18 cellular contexts compared by ENCODE assay signal in the genomic region with DNA sequence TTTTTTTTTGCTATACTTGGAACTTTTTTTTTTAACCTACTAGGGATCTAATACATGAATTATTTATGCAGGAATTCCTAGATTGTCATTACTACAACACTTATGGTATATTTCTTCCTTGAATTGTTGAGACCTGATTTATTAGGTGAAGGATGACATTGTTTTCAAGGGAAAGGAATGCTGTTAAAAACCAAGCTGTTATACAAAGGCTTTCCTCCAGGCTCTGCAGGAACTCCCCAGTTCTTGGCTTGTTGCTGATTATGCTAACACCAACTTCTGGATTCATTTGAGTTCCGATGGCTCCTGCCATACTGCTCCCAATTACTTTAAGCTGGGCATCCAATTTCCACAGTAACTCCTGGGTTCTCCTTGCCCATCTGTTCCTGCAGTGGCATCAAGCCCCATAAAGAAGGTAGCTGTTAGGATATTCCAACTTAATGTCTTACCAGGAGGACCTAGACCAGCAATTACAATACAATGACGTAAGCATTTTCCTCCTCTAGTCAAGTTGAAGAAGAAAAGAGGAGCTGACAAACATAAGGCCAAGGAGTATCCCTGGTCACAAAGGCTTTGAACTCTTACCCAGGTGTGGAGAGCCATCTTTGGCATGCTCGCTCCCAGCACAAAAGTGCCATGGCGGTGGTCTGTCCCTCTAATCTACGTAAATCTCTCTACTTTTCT.
DNase-seq lines count a peak whose midpoint lies in the region; ATAC-seq, FAIRE-seq and TF ChIP-seq lines count a peak whose summit lies in the region.
"Had no signal": no experiment of that assay in that cellular context is flagged by ENCODE, and none has a peak within 500 bp of the region (broad histone marks: within the 10 kb centered on the region; RNA-seq: fewer than 3 reads in every experiment).

No MANE protein-coding gene starts in this region.

- H3K9me3 ChIP-seq in HepG2 (ENCODE audit: low read length) (no peaks in the 10 kb centered on the region), right lobe of liver (no peaks in the 10 kb centered on the region), endothelial cell of umbilical vein (replicated peaks; ENCODE audit: control insufficient read depth, insufficient read depth, low read length) (no peaks in the 10 kb centered on the region)
- H3K9me3 ChIP-seq: Caco-2, HAP-1 had no signal

- H3K27ac ChIP-seq in HepG2 (ENCODE audit: extremely low read length, insufficient read depth, low read length), result no peak overlapping the region
- no peak overlapping the region for H3K27ac ChIP-seq in right lobe of liver
- no peak overlapping the region for H3K27ac ChIP-seq in endothelial cell of umbilical vein (ENCODE audit: insufficient read depth, low read depth, low read length)
- H3K27ac ChIP-seq: C4-2B, HL-60 had no signal

- ATAC-seq in HepG2 (no peak), right lobe of liver (no peak), HG02938 (IDR thresholded peaks at IDR 0.05; ENCODE audit: unreplicated experiment) (no peak), HG03025 (IDR thresholded peaks at IDR 0.05; ENCODE audit: low FRiP score, unreplicated experiment) (no peak), GM21526 (IDR thresholded peaks at IDR 0.05; ENCODE audit: low FRiP score, unreplicated experiment) (no peak)
- ATAC-seq: GM12878 had no signal

- no TSS peak for BruUV-seq in HepG2 (replicated peaks; lab: Mats Ljungman, UMichigan)
- no TSS peak for BruUV-seq in endothelial cell of umbilical vein (replicated peaks; lab: Mats Ljungman, UMichigan)

- POLR2A ChIA-PET in HepG2 (lab: Yijun Ruan, JAX) (no interaction called here), endothelial cell of umbilical vein (lab: Charles Lee) (no interaction called here)

- H3K36me3 ChIP-seq in HepG2 (replicated peaks in 1 of 2; ENCODE audit: control insufficient read depth in 1 of 2, insufficient read depth in 2 of 2, low read length in 2 of 2) (no peaks in the 10 kb centered on the region), right lobe of liver (no peaks in the 10 kb centered on the region), endothelial cell of umbilical vein (ENCODE audit: control insufficient read depth in 2 of 2, extremely low read depth in 1 of 2, insufficient read depth in 2 of 2, low read length in 2 of 2) (no peaks in the 10 kb centered on the region)
- H3K36me3 ChIP-seq: HAP-1 had no signal

- H4K20me1 ChIP-seq in HepG2 (ENCODE audit: insufficient read depth, low read length) (no peaks in the 10 kb centered on the region), endothelial cell of umbilical vein (replicated peaks; ENCODE audit: control insufficient read depth, extremely low read depth, insufficient read depth, low read length) (no peaks in the 10 kb centered on the region)

- no peak for TF ChIP-seq POLR2A in HepG2 (IDR thresholded peaks at IDR 0.05; ENCODE audit: insufficient read depth in 1 of 2, low read depth in 2 of 2, low read length in 2 of 2)
- TF ChIP-seq POLR2A in right lobe of liver (IDR thresholded peaks at IDR 0.05), result no peak
- TF ChIP-seq POLR2A in endothelial cell of umbilical vein (IDR thresholded peaks at IDR 0.05; ENCODE audit: low read depth, low read length), result no peak

- in situ Hi-C loops in HepG2 (cut with HindIII; ENCODE audit: extremely low pct_ligation_motif_present, low pct_unique_long_range_greater_than_20kb), result no loop called here

- no peak for TF ChIP-seq RAD21 in HepG2 (CRISPR knock-in tag; IDR thresholded peaks at IDR 0.05)

- 45% methylated on average over 5 of the region's 5 CpGs for WGBS in HepG2 (ENCODE audit: low lambda C conversion rate)
- WGBS in right lobe of liver (ENCODE audit: insufficient coverage, low coverage, low lambda C conversion rate, missing lambda C conversion rate), result 91% methylated on average over 5 of the region's 5 CpGs

- H3K4me1 ChIP-seq in HepG2 (ENCODE audit: insufficient read depth, low read length), result no peaks in the 10 kb centered on the region
- H3K4me1 ChIP-seq in right lobe of liver, result no peaks in the 10 kb centered on the region
- no peaks in the 10 kb centered on the region for H3K4me1 ChIP-seq in endothelial cell of umbilical vein (ENCODE audit: control insufficient read depth, extremely low read depth, insufficient read depth, low read length)
- H3K4me1 ChIP-seq: Caco-2 had no signal

- H3K9me1 ChIP-seq in endothelial cell of umbilical vein (replicated peaks; ENCODE audit: control insufficient read depth, extremely low read depth, insufficient read depth, low read length), result no peaks in the 10 kb centered on the region

- no peak for DNase-seq in HepG2 (ENCODE audit: low spot score)
- no peak for DNase-seq in right lobe of liver
- peak; percentile 18 for DNase-seq in NCI-H226
- peak; percentile 52 for DNase-seq in endothelial cell of umbilical vein (ENCODE audit: low read depth, low spot score)
- DNase-seq in renal cortical epithelial cell (ENCODE audit: low read depth), result peak; percentile 65
- DNase-seq: 8988T; Caco-2; CD4-positive, alpha-beta T cell; DMS79 treated with DMSO at 0.1 percent for 48 hours; KG1 had no signal

- no peaks in the 10 kb centered on the region for H3K27me3 ChIP-seq in HepG2 (ENCODE audit: control insufficient read depth in 1 of 2, insufficient read depth in 2 of 2, low read length in 2 of 2)
- no peaks in the 10 kb centered on the region for H3K27me3 ChIP-seq in right lobe of liver
- H3K27me3 ChIP-seq in endothelial cell of umbilical vein (ENCODE audit: control insufficient read depth in 2 of 2, insufficient read depth in 2 of 2, low read length in 2 of 2), result no peaks in the 10 kb centered on the region

- H3K79me2 ChIP-seq in HepG2 (ENCODE audit: insufficient read depth, low read length) (no peaks in the 10 kb centered on the region), endothelial cell of umbilical vein (ENCODE audit: control insufficient read depth, insufficient read depth, low read length) (no peaks in the 10 kb centered on the region)

- FAIRE-seq in HepG2 (lab: Jason Lieb, UNC), result no peak
- no peak for FAIRE-seq in endothelial cell of umbilical vein (lab: Jason Lieb, UNC)
- FAIRE-seq: D721Med, GM12878 had no signal

- H3K9ac ChIP-seq in HepG2 (ENCODE audit: insufficient read depth, low read depth, low read length), result no peak overlapping the region
- H3K9ac ChIP-seq in endothelial cell of umbilical vein (replicated peaks; ENCODE audit: extremely low read depth, insufficient read depth, low read length), result no peak overlapping the region

- TF ChIP-seq EP300 in HepG2 (IDR thresholded peaks at IDR 0.05; ENCODE audit: low read depth in 2 of 2, low read length in 2 of 2) (no peak), HepG2 (CRISPR knock-in tag; IDR thresholded peaks at IDR 0.05; ENCODE audit: borderline replicate concordance) (no peak)

- intact Hi-C loops in HepG2 (cut with micrococcal nuclease; ENCODE audit: unreplicated experiment), result no loop called here
- intact Hi-C loops in right lobe of liver (cut with DNase I), result no loop called here
- intact Hi-C loops in endothelial cell of umbilical vein (cut with micrococcal nuclease), result loop anchor here (10.0 kb wide), 1 partner anchor 205 kb away; no protein-coding TSS in a partner anchor

- H3K4me2 ChIP-seq in HepG2 (ENCODE audit: low read depth, low read length) (no peak overlapping the region), endothelial cell of umbilical vein (ENCODE audit: insufficient read depth, low read length) (no peak overlapping the region)

- dilution Hi-C loops in endothelial cell of umbilical vein (cut with MboI; ENCODE audit: extremely low pct_ligation_motif_present, low sequenced_read_pairs), result no loop called here

- TF ChIP-seq CTCF in HepG2 (CRISPR knock-in tag; IDR thresholded peaks at IDR 0.05) (no peak), right lobe of liver (IDR thresholded peaks at IDR 0.05) (no peak), endothelial cell of umbilical vein (IDR thresholded peaks at IDR 0.05; ENCODE audit: extremely low read depth in 1 of 2, insufficient read depth in 1 of 2, low read depth in 1 of 2, low read length in 2 of 2) (no peak)

- H3K4me3 ChIP-seq in HepG2 (replicated peaks in 1 of 3; ENCODE audit: insufficient read depth in 1 of 3, low read depth in 2 of 3, low read length in 3 of 3) (no peak overlapping the region), right lobe of liver (no peak overlapping the region), endothelial cell of umbilical vein (replicated peaks in 1 of 3; ENCODE audit: insufficient read depth in 1 of 3, low read depth in 1 of 3, low read length in 3 of 3) (no peak overlapping the region)
- H3K4me3 ChIP-seq: GM12878, HAP-1 had no signal

- CTCF ChIA-PET in HepG2 (lab: Yijun Ruan, JAX; ENCODE audit: low intra/inter-chr PET ratio, low total read pairs), result no interaction called here
- CTCF ChIA-PET in endothelial cell of umbilical vein (lab: Charles Lee), result no interaction called here

- no peak overlapping the region for H2AFZ ChIP-seq in HepG2 (ENCODE audit: low read length)
- H2AFZ ChIP-seq in endothelial cell of umbilical vein (ENCODE audit: low read depth, low read length), result no peak overlapping the region

TF ChIP-seq in HepG2, 621 proteins besides CTCF, POLR2A, EP300 and RAD21:
- TF ChIP-seq POLR2AphosphoS5 (IDR thresholded peaks at IDR 0.05; ENCODE audit: low read depth, low read length), result no peak
- peak; percentile 29; the same call in 1 of the 2 replicates for TF ChIP-seq CREB1 (IDR thresholded peaks at IDR 0.05)
- TF ChIP-seq CREB1 (CRISPR knock-in tag; IDR thresholded peaks at IDR 0.05), result no peak
- TF ChIP-seq ATF7 (IDR thresholded peaks at IDR 0.05), result peak; percentile 67
- TF ChIP-seq ATF7 (CRISPR knock-in tag; IDR thresholded peaks at IDR 0.05), result no peak

TF ChIP-seq in endothelial cell of umbilical vein, 7 proteins besides CTCF, POLR2A, EP300 and RAD21:
- TF ChIP-seq FOS (IDR thresholded peaks at IDR 0.05; ENCODE audit: borderline replicate concordance, insufficient read depth, low read length), result no peak
- no peak for TF ChIP-seq JUN (IDR thresholded peaks at IDR 0.05; ENCODE audit: borderline replicate concordance, insufficient read depth, insufficient read length, low read depth)
- TF ChIP-seq MYC (IDR thresholded peaks at IDR 0.05; ENCODE audit: low read depth, low read length), result no peak
- no peak for TF ChIP-seq EZH2 (IDR thresholded peaks at IDR 0.05; ENCODE audit: borderline replicate concordance, low read depth, low read length, severe bottlenecking)
- TF ChIP-seq POLR2AphosphoS5 (IDR thresholded peaks at IDR 0.05; ENCODE audit: insufficient read depth, low read depth, low read length), result no peak
- TF ChIP-seq, protein P1, sequence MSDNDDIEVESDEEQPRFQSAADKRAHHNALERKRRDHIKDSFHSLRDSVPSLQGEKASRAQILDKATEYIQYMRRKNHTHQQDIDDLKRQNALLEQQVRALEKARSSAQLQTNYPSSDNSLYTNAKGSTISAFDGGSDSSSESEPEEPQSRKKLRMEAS (IDR thresholded peaks at IDR 0.05; ENCODE audit: insufficient read depth, insufficient read length), result no peak
- TF ChIP-seq GATA2 (IDR thresholded peaks at IDR 0.05; ENCODE audit: insufficient read depth, insufficient read length, low read depth, low read length), result no peak
TF ChIP-seq in endothelial cell of umbilical vein: peak in this region for 0.

Comparison
In these comparisons a context has a peak if more than half of its experiments do, and no peak if none do; other contexts are left out.
1. DNase-seq: peak in NCI-H226 (single experiment), endothelial cell of umbilical vein (single experiment) and renal cortical epithelial cell (single experiment); none in HepG2 (single experiment) and right lobe of liver (0 of 3).